Comparison of ENCODE assay signal across 1 cellular context in the genomic region with DNA sequence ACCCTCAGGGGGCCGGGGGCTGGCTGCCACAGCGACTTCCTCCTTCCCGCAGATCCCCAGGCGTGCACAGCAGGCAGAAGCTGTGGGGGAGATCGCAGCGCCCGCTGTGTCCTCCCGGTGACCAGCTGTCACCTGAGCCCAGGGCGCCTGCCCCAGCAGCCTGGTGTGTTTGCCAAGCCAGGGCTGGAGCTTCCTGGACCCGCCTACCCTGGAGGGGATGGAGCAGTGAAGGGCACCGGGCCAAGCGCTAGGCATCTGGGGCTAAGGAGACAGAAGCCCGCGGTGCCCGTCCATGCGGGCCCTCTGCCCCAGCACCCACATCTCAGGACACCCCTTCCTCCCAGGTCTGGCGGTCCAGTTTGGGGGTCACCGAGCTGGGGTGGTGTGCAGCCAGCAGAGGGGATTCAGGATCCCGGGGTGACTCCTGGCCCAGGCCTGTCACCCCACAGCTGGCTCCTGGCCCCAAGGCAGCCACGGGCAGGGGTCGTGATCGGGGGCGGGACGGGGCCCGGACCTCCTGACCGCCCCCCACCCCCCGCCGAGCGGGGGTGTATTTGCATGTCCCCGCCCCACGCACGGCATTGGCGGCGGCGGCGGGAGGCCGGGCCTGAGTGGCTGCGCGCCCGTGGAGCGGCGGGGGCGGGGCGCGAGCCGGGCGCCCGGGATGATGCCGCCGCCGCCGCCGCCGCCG.
A peak's percentile ranks its signal among the peaks of the same experiment; 100 is the strongest.
TF ChIP-seq lines count a peak whose summit lies in the region.

A gene with protein sequence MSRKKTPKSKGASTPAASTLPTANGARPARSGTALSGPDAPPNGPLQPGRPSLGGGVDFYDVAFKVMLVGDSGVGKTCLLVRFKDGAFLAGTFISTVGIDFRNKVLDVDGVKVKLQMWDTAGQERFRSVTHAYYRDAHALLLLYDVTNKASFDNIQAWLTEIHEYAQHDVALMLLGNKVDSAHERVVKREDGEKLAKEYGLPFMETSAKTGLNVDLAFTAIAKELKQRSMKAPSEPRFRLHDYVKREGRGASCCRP (plus strand): TSS at position 645 of the 691 bp plus-strand sequence. CDS start 159 bp downstream, outside the sequence.

TF ChIP-seq in HepG2, 621 proteins besides CTCF, POLR2A, EP300 and RAD21 (continued from another document and continues in another):
- TF ChIP-seq, protein P1, sequence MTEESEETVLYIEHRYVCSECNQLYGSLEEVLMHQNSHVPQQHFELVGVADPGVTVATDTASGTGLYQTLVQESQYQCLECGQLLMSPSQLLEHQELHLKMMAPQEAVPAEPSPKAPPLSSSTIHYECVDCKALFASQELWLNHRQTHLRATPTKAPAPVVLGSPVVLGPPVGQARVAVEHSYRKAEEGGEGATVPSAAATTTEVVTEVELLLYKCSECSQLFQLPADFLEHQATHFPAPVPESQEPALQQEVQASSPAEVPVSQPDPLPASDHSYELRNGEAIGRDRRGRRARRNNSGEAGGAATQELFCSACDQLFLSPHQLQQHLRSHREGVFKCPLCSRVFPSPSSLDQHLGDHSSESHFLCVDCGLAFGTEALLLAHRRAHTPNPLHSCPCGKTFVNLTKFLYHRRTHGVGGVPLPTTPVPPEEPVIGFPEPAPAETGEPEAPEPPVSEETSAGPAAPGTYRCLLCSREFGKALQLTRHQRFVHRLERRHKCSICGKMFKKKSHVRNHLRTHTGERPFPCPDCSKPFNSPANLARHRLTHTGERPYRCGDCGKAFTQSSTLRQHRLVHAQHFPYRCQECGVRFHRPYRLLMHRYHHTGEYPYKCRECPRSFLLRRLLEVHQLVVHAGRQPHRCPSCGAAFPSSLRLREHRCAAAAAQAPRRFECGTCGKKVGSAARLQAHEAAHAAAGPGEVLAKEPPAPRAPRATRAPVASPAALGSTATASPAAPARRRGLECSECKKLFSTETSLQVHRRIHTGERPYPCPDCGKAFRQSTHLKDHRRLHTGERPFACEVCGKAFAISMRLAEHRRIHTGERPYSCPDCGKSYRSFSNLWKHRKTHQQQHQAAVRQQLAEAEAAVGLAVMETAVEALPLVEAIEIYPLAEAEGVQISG (CRISPR knock-in tag; IDR thresholded peaks at IDR 0.05), result peak; percentile 44; the same call in 1 of the 2 replicates
- TF ChIP-seq, protein P2, sequence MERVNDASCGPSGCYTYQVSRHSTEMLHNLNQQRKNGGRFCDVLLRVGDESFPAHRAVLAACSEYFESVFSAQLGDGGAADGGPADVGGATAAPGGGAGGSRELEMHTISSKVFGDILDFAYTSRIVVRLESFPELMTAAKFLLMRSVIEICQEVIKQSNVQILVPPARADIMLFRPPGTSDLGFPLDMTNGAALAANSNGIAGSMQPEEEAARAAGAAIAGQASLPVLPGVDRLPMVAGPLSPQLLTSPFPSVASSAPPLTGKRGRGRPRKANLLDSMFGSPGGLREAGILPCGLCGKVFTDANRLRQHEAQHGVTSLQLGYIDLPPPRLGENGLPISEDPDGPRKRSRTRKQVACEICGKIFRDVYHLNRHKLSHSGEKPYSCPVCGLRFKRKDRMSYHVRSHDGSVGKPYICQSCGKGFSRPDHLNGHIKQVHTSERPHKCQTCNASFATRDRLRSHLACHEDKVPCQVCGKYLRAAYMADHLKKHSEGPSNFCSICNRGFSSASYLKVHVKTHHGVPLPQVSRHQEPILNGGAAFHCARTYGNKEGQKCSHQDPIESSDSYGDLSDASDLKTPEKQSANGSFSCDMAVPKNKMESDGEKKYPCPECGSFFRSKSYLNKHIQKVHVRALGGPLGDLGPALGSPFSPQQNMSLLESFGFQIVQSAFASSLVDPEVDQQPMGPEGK (CRISPR knock-in tag; IDR thresholded peaks at IDR 0.05), result peak; percentile 75
- TF ChIP-seq ZNF562 (CRISPR knock-in tag; IDR thresholded peaks at IDR 0.05; ENCODE audit: borderline replicate concordance) (no peak), SIX4 (CRISPR knock-in tag; IDR thresholded peaks at IDR 0.05) (peak; percentile 72; the same call in 1 of the 2 replicates), NBN (conservative IDR thresholded peaks at IDR 0.05) (no peak), ZNF335 (CRISPR knock-in tag; IDR thresholded peaks at IDR 0.05) (0 out of 2 replicates have a peak, but pooled peaks have one; percentile 23), ZNF468 (CRISPR knock-in tag; IDR thresholded peaks at IDR 0.05) (no peak), GABPB1 (CRISPR knock-in tag; IDR thresholded peaks at IDR 0.05) (peak; percentile 67), KMT2A (CRISPR knock-in tag; IDR thresholded peaks at IDR 0.05) (no peak), NCOA2 (CRISPR knock-in tag; IDR thresholded peaks at IDR 0.05) (no peak), KLF13 (CRISPR knock-in tag; IDR thresholded peaks at IDR 0.05) (no peak), THAP11 (CRISPR knock-in tag; IDR thresholded peaks at IDR 0.05) (no peak), ZNF619 (CRISPR knock-in tag; IDR thresholded peaks at IDR 0.05) (peak; percentile 35; the same call in 1 of the 2 replicates), ISL2 (CRISPR knock-in tag; IDR thresholded peaks at IDR 0.05) (0 out of 2 replicates have a peak, but pooled peaks have one; percentile 26), CENPT (CRISPR knock-in tag; IDR thresholded peaks at IDR 0.05; ENCODE audit: low read depth) (no peak), MEIS2 (CRISPR knock-in tag; IDR thresholded peaks at IDR 0.05) (peak; percentile 63; the same call in 1 of the 2 replicates), TAF15 (IDR thresholded peaks at IDR 0.05; ENCODE audit: low read depth, low read length, poor library complexity, severe bottlenecking) (no peak), TRIM24 (CRISPR knock-in tag; IDR thresholded peaks at IDR 0.05) (no peak), ZNF24 (IDR thresholded peaks at IDR 0.05) (no peak), PCBP1 (IDR thresholded peaks at IDR 0.05; ENCODE audit: borderline replicate concordance, low read depth, low read length) (no peak), KLF12 (CRISPR knock-in tag; IDR thresholded peaks at IDR 0.05; ENCODE audit: borderline replicate concordance) (0 out of 2 replicates have a peak, but pooled peaks have one; percentile 9), TP53 (CRISPR knock-in tag; conservative IDR thresholded peaks at IDR 0.05) (no peak), HNF4G (IDR thresholded peaks at IDR 0.05; ENCODE audit: borderline replicate concordance, low read depth, low read length) (no peak), HNF4G (CRISPR knock-in tag; IDR thresholded peaks at IDR 0.05; ENCODE audit: borderline replicate concordance, low read depth) (no peak), ZNF543 (CRISPR knock-in tag; IDR thresholded peaks at IDR 0.05) (no peak), ZNF883 (CRISPR knock-in tag; IDR thresholded peaks at IDR 0.05; ENCODE audit: not compliant biosample characterization) (no peak), MBNL3 (CRISPR knock-in tag; conservative IDR thresholded peaks at IDR 0.05) (no peak), SP4 (CRISPR knock-in tag; IDR thresholded peaks at IDR 0.05) (0 out of 2 replicates have a peak, but pooled peaks have one; percentile 17), FOXK2 (IDR thresholded peaks at IDR 0.05) (no peak), ZBTB1 (CRISPR knock-in tag; IDR thresholded peaks at IDR 0.05; ENCODE audit: borderline replicate concordance) (no peak), NFE2L2 (IDR thresholded peaks at IDR 0.05; ENCODE audit: low read length) (no peak), ZSCAN12 (CRISPR knock-in tag; IDR thresholded peaks at IDR 0.05) (no peak), MAFK (conservative IDR thresholded peaks at IDR 0.05 in 1 of 2, IDR thresholded peaks at IDR 0.05 in 1 of 2; ENCODE audit: low read length in 2 of 2) (no peak), ZNF782 (CRISPR knock-in tag; IDR thresholded peaks at IDR 0.05; ENCODE audit: borderline replicate concordance) (no peak), BRCA1 (CRISPR knock-in tag; IDR thresholded peaks at IDR 0.05) (no peak), ERF (CRISPR knock-in tag; IDR thresholded peaks at IDR 0.05) (peak; percentile 81; the same call in 1 of the 2 replicates), ZNF629 (CRISPR knock-in tag; conservative IDR thresholded peaks at IDR 0.05) (0 out of 2 replicates have a peak, but pooled peaks have one; percentile 4), ZBTB21 (CRISPR knock-in tag; IDR thresholded peaks at IDR 0.05) (no peak), REL (CRISPR knock-in tag; conservative IDR thresholded peaks at IDR 0.05) (no peak), ZNF10 (CRISPR knock-in tag; IDR thresholded peaks at IDR 0.05; ENCODE audit: borderline replicate concordance, low read depth) (no peak), MYC (CRISPR knock-in tag; IDR thresholded peaks at IDR 0.05; ENCODE audit: borderline replicate concordance) (peak; percentile 67; the same call in 1 of the 2 replicates), ZNF350 (CRISPR knock-in tag; IDR thresholded peaks at IDR 0.05; ENCODE audit: borderline replicate concordance, low read depth) (peak; percentile 35), NFE2 (CRISPR knock-in tag; IDR thresholded peaks at IDR 0.05) (no peak), FOXC1 (CRISPR knock-in tag; IDR thresholded peaks at IDR 0.05; ENCODE audit: borderline replicate concordance) (no peak), ZNF326 (CRISPR knock-in tag; IDR thresholded peaks at IDR 0.05; ENCODE audit: borderline replicate concordance) (no peak), TMF1 (CRISPR knock-in tag; IDR thresholded peaks at IDR 0.05; ENCODE audit: low read depth) (no peak), ZC3H13 (CRISPR knock-in tag; IDR thresholded peaks at IDR 0.05) (no peak), DR1 (CRISPR knock-in tag; IDR thresholded peaks at IDR 0.05) (no peak)
- TF ChIP-seq, protein P3, sequence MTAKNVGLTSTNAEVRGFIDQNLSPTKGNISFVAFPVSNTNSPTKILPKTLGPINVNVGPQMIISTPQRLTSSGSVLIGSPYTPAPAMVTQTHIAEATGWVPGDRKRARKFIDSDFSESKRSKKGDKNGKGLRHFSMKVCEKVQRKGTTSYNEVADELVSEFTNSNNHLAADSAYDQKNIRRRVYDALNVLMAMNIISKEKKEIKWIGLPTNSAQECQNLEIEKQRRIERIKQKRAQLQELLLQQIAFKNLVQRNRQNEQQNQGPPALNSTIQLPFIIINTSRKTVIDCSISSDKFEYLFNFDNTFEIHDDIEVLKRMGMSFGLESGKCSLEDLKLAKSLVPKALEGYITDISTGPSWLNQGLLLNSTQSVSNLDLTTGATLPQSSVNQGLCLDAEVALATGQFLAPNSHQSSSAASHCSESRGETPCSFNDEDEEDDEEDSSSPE (CRISPR knock-in tag; IDR thresholded peaks at IDR 0.05), result peak; percentile 32; the same call in 1 of the 2 replicates
- TF ChIP-seq, protein P4, sequence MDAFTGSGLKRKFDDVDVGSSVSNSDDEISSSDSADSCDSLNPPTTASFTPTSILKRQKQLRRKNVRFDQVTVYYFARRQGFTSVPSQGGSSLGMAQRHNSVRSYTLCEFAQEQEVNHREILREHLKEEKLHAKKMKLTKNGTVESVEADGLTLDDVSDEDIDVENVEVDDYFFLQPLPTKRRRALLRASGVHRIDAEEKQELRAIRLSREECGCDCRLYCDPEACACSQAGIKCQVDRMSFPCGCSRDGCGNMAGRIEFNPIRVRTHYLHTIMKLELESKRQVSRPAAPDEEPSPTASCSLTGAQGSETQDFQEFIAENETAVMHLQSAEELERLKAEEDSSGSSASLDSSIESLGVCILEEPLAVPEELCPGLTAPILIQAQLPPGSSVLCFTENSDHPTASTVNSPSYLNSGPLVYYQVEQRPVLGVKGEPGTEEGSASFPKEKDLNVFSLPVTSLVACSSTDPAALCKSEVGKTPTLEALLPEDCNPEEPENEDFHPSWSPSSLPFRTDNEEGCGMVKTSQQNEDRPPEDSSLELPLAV (CRISPR knock-in tag; conservative IDR thresholded peaks at IDR 0.05; ENCODE audit: low read depth), result no peak
- TF ChIP-seq, protein P5, sequence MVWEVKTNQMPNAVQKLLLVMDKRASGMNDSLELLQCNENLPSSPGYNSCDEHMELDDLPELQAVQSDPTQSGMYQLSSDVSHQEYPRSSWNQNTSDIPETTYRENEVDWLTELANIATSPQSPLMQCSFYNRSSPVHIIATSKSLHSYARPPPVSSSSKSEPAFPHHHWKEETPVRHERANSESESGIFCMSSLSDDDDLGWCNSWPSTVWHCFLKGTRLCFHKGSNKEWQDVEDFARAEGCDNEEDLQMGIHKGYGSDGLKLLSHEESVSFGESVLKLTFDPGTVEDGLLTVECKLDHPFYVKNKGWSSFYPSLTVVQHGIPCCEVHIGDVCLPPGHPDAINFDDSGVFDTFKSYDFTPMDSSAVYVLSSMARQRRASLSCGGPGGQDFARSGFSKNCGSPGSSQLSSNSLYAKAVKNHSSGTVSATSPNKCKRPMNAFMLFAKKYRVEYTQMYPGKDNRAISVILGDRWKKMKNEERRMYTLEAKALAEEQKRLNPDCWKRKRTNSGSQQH (CRISPR knock-in tag; IDR thresholded peaks at IDR 0.05; ENCODE audit: low read depth), result no peak
- TF ChIP-seq, protein P6, sequence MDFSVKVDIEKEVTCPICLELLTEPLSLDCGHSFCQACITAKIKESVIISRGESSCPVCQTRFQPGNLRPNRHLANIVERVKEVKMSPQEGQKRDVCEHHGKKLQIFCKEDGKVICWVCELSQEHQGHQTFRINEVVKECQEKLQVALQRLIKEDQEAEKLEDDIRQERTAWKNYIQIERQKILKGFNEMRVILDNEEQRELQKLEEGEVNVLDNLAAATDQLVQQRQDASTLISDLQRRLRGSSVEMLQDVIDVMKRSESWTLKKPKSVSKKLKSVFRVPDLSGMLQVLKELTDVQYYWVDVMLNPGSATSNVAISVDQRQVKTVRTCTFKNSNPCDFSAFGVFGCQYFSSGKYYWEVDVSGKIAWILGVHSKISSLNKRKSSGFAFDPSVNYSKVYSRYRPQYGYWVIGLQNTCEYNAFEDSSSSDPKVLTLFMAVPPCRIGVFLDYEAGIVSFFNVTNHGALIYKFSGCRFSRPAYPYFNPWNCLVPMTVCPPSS (IDR thresholded peaks at IDR 0.05), result no peak
- TF ChIP-seq, protein P7, sequence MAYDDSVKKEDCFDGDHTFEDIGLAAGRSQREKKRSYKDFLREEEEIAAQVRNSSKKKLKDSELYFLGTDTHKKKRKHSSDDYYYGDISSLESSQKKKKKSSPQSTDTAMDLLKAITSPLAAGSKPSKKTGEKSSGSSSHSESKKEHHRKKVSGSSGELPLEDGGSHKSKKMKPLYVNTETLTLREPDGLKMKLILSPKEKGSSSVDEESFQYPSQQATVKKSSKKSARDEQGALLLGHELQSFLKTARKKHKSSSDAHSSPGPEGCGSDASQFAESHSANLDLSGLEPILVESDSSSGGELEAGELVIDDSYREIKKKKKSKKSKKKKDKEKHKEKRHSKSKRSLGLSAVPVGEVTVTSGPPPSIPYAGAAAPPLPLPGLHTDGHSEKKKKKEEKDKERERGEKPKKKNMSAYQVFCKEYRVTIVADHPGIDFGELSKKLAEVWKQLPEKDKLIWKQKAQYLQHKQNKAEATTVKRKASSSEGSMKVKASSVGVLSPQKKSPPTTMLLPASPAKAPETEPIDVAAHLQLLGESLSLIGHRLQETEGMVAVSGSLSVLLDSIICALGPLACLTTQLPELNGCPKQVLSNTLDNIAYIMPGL (CRISPR knock-in tag; IDR thresholded peaks at IDR 0.05; ENCODE audit: borderline replicate concordance in 1 of 2, low read depth in 1 of 2), result peak in 1 of 2 experiments; percentile 39; a peak in 1 of 4 replicates
- TF ChIP-seq, protein P8, sequence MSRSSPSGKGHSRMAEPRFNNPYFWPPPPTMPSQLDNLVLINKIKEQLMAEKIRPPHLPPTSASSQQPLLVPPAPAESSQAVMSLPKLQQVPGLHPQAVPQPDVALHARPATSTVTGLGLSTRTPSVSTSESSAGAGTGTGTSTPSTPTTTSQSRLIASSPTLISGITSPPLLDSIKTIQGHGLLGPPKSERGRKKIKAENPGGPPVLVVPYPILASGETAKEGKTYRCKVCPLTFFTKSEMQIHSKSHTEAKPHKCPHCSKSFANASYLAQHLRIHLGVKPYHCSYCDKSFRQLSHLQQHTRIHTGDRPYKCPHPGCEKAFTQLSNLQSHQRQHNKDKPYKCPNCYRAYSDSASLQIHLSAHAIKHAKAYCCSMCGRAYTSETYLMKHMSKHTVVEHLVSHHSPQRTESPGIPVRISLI (CRISPR knock-in tag; IDR thresholded peaks at IDR 0.05; ENCODE audit: borderline replicate concordance), result no peak
